ENCODE assay signal across 1 cellular context in the genomic region with DNA sequence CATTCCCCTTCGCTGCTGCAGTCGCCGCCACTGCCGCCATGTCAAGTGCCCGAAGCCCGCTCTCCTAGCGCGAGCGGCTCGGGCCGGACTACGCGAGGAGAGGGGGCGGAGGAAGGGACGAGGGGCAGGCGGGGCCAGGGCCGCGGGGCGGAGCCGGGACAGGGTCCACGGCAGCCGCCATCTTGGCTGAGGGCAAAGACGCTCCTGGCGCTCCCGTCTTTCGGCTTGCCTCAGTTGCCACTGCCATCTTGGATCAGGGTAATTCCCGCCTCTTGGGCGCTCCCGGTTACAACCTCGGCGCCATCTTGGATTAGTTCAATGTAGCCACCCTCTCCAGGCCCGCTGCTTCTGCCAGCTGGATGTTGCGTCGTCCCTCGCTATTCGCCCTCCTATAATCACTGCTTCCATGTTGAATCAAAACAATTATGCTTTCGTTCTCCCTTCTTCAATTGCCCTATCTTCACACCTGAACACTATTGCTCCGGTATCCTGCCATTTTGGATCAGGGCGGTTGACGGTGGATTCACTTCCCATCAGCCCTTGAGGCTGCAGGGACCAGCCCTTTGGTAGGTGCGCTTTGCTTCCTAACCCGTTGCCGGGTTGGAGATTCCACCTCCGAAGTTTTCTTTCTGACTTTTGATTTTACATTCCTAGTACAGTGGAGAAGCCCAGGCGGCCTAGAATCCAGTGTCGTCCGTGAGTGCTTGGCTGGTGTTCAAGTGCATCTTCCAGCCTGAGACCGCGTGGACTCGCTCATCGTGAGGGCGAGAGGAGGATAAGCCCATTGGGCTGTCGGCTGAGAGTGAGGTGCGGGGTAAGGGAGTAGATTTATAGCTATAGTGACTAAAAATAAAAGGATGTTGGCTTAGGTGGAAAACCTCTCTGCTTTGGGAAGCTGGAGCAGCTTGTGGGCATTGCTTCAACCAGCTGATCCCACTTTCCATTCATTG.
TF ChIP-seq lines count a peak whose summit lies in the region.

HACD2 (minus strand) TSS at position 66 of the 950 bp plus-strand sequence; CDS start at position 40, 26 bp downstream.

TF ChIP-seq in HepG2, 621 proteins besides CTCF, POLR2A, EP300 and RAD21 (continued from another document):
- TF ChIP-seq ZSCAN25 (CRISPR knock-in tag; IDR thresholded peaks at IDR 0.05) (peak; percentile 41; the same call in 1 of the 2 replicates), NFE2 (CRISPR knock-in tag; IDR thresholded peaks at IDR 0.05) (no peak), GABPB1 (CRISPR knock-in tag; IDR thresholded peaks at IDR 0.05) (peak; percentile 83), CCAR2 (optimal IDR thresholded peaks at IDR 0.05; ENCODE audit: low read depth, low read length) (no peak), ZFP37 (CRISPR knock-in tag; IDR thresholded peaks at IDR 0.05; ENCODE audit: borderline replicate concordance) (no peak)
